Comparison of ENCODE assay signal across 8 cellular contexts in the genomic region with DNA sequence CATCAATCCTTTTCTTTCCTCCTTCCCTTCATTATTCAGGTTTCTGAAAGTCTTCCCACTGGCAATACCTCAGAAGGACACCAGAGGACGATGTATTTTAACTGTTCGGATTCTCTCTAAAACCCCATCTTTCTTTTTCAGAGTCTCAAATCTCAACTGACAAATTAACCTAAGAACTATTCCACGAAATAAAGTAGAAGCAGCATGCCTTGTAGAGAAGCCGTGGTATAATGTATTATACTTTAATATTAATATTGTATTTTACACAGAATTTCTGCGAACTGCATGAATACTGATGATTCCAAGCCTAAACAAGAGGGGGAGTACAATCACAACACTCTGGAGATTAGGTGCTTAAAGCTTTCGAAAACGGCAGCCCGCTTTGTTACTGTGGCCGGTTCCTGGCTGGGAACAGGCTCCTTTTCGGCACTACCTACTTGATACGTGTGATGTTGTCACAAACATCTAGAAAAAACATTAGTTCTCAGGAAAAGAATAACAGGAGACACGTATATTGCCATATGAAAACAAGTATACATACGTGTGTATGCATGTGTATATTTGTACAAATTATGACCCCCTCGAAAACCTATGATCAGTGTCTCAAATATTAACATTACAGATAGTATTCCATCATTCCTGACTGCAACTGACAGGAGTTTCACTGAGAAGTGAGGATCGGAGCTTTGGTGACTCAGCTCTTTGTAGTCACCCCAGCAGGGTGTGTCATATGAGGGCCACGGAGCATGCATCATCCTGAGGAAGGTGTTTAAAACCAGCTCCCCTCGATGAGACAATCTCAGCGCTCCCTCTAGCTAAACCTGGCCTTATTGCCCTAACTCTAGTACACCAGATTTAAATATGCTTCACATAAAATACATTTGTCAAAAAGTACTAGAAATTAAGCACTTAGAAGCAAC.
DNase-seq lines count a peak whose midpoint lies in the region; ATAC-seq and TF ChIP-seq lines count a peak whose summit lies in the region.

No MANE protein-coding gene starts in this region.

- H3K36me3 ChIP-seq in adrenal gland (replicated peaks in 1 of 2) (no peaks in the 10 kb centered on the region), rectal smooth muscle tissue (ENCODE audit: control insufficient read depth, insufficient read depth, low read length) (no peaks in the 10 kb centered on the region)
- H3K36me3 ChIP-seq in effector memory CD4-positive, alpha-beta T cell (ENCODE audit: control insufficient read depth, insufficient read depth, low read length): no peaks in the 10 kb centered on the region

- H3K9me3 ChIP-seq in adrenal gland (replicated peaks in 1 of 3): no peaks in the 10 kb centered on the region
- H3K9me3 ChIP-seq in effector memory CD4-positive, alpha-beta T cell (ENCODE audit: control insufficient read depth, low read length): no peaks in the 10 kb centered on the region

- H3K27me3 ChIP-seq in adrenal gland (peaks cover 8% of the 10 kb centered on the region), rectal smooth muscle tissue (ENCODE audit: control insufficient read depth, insufficient read depth, low read length) (no peaks in the 10 kb centered on the region)
- H3K27me3 ChIP-seq in effector memory CD4-positive, alpha-beta T cell (replicated peaks; ENCODE audit: control insufficient read depth, insufficient read depth, low read length, poor library complexity, severe bottlenecking): no peaks in the 10 kb centered on the region

- peak; percentile 50 for TF ChIP-seq CTCF in GM13977 (IDR thresholded peaks at IDR 0.05; ENCODE audit: extremely low read depth, insufficient read depth, missing control alignments)
- peak; percentile 77 to 88 (median 83) for TF ChIP-seq CTCF in adrenal gland (IDR thresholded peaks at IDR 0.05)

- intact Hi-C loops in adrenal gland (cut with DNase I) (loop anchor here (5.0 to 10.0 kb wide), 2 partner anchors 346 to 348 kb away; no protein-coding TSS in a partner anchor), left cardiac atrium (cut with DNase I) (loop anchor here (2.0 to 10.0 kb wide), 3 partner anchors 348 to 528 kb away; no protein-coding TSS in a partner anchor)

- TF ChIP-seq POLR2A in adrenal gland (IDR thresholded peaks at IDR 0.05): no peak

- H3K4me1 ChIP-seq in adrenal gland (replicated peaks in 1 of 2) (peaks cover 0 to 8% of the 10 kb centered on the region in 2 donors), rectal smooth muscle tissue (ENCODE audit: control insufficient read depth, insufficient read depth, low read length) (no peaks in the 10 kb centered on the region)
- H3K4me1 ChIP-seq in effector memory CD4-positive, alpha-beta T cell (ENCODE audit: control insufficient read depth, insufficient read depth, low read length, poor library complexity, severe bottlenecking): no peaks in the 10 kb centered on the region

- no peak overlapping the region for H3K9ac ChIP-seq in rectal smooth muscle tissue (ENCODE audit: low read length)

- 5 to 6% (median 5%) methylated on average over 18 of the region's 18 CpGs for WGBS in adrenal gland, 4 donors

- DNase-seq in AG20443 (ENCODE audit: low spot score) (peak; percentile 87), GM13977 (ENCODE audit: low spot score) (peak; percentile 41), NCI-H526 (lab: John Stamatoyannopoulos, UW) (peak; percentile 21 to 58), adrenal gland (peak in 4 of 7 donors; percentile 17 to 35 (median 27)), left cardiac atrium (peak; percentile 33)
- DNase-seq in effector memory CD4-positive, alpha-beta T cell: no peak

- peak overlapping the region in 1 of 4 donors; percentile 38 for H3K4me3 ChIP-seq in adrenal gland
- H3K4me3 ChIP-seq in rectal smooth muscle tissue (ENCODE audit: low read length): peak overlapping the region; percentile 48
- H3K4me3 ChIP-seq in effector memory CD4-positive, alpha-beta T cell (ENCODE audit: insufficient read depth, low read depth, low read length, poor library complexity, severe bottlenecking): no peak overlapping the region

- peak; percentile 72 for ATAC-seq in HG03159 (IDR thresholded peaks at IDR 0.05; ENCODE audit: unreplicated experiment)
- ATAC-seq in left cardiac atrium: peak; percentile 86 to 95

- in situ Hi-C loops in GM13977 (cut with MboI; ENCODE audit: low pct_unique_long_range_greater_than_20kb, low sequenced_read_pairs, unreplicated experiment): loop anchor here (25.0 kb wide), 1 partner anchor 518 kb away; no protein-coding TSS in a partner anchor

- H3K27ac ChIP-seq in adrenal gland (no peak overlapping the region), rectal smooth muscle tissue (ENCODE audit: low read depth, low read length) (no peak overlapping the region)
- no peak overlapping the region for H3K27ac ChIP-seq in effector memory CD4-positive, alpha-beta T cell (ENCODE audit: insufficient read depth, low read length, poor library complexity, severe bottlenecking)

Comparison
In these comparisons a context has a peak if more than half of its experiments do, and no peak if none do; other contexts are left out.
1. DNase-seq: peak in AG20443 (single experiment), GM13977 (single experiment), NCI-H526 (2 of 2), adrenal gland (4 of 7) and left cardiac atrium (single experiment); none in effector memory CD4-positive, alpha-beta T cell (0 of 3).